In genomic region chr15:45200799-45201556, GRCh38 we compare ENCODE assay signal across 1 cellular context.
TF ChIP-seq lines count a peak whose summit lies in the region.

No MANE protein-coding gene starts in this region.

TF ChIP-seq in K562, 482 proteins besides CTCF, POLR2A, EP300 and RAD21 (continued from another document and continues in another):
- TF ChIP-seq CTCFL (IDR thresholded peaks at IDR 0.05; ENCODE audit: borderline replicate concordance, insufficient read depth, low read depth, low read length, poor library complexity, severe bottlenecking) (no peak), RBFOX2 (IDR thresholded peaks at IDR 0.05; ENCODE audit: low read depth, low read length) (peak; percentile 49; the same call in 1 of the 2 replicates), HEY1 (CRISPR knock-in tag; IDR thresholded peaks at IDR 0.05; ENCODE audit: borderline replicate concordance) (no peak), HOXB6 (CRISPR knock-in tag; IDR thresholded peaks at IDR 0.05; ENCODE audit: borderline replicate concordance) (no peak), ZNF79 (CRISPR knock-in tag; IDR thresholded peaks at IDR 0.05; ENCODE audit: low read depth) (no peak), CREB1 (IDR thresholded peaks at IDR 0.05) (0 out of 2 replicates have a peak, but pooled peaks have one; percentile 24), CREB1 (CRISPR knock-in tag; IDR thresholded peaks at IDR 0.05) (no peak), E4F1 (CRISPR knock-in tag; IDR thresholded peaks at IDR 0.05; ENCODE audit: borderline replicate concordance) (no peak), SOX6 (IDR thresholded peaks at IDR 0.05) (peak; percentile 91), FOXK2 (conservative IDR thresholded peaks at IDR 0.05 in 1 of 2, IDR thresholded peaks at IDR 0.05 in 1 of 2; ENCODE audit: low read depth in 2 of 2) (peak in 1 of 2 experiments; percentile 85; a peak in 2 of 4 replicates), ADNP (tag; IDR thresholded peaks at IDR 0.05) (no peak), GATAD2B (IDR thresholded peaks at IDR 0.05; ENCODE audit: borderline replicate concordance) (no peak), BCLAF1 (IDR thresholded peaks at IDR 0.05; ENCODE audit: borderline replicate concordance in 1 of 2, control insufficient read depth in 1 of 2, low read depth in 2 of 2, low read length in 1 of 2) (0 out of 4 replicates have a peak, but pooled peaks of 1 of the 2 experiments have one; percentile 47), RB1 (IDR thresholded peaks at IDR 0.05; ENCODE audit: low read depth) (peak; percentile 87), CEBPG (CRISPR knock-in tag; IDR thresholded peaks at IDR 0.05) (no peak), CEBPG (tag; conservative IDR thresholded peaks at IDR 0.05 in 1 of 2, IDR thresholded peaks at IDR 0.05 in 1 of 2) (no peak), ZNF324 (CRISPR knock-in tag; IDR thresholded peaks at IDR 0.05) (no peak), NKRF (IDR thresholded peaks at IDR 0.05; ENCODE audit: borderline replicate concordance) (no peak), ZFX (CRISPR knock-in tag; IDR thresholded peaks at IDR 0.05) (peak; percentile 75), SETDB1 (IDR thresholded peaks at IDR 0.05; ENCODE audit: low read length) (no peak), BACH1 (tag; IDR thresholded peaks at IDR 0.05) (0 out of 2 replicates have a peak, but pooled peaks have one; percentile 57), PRDM10 (IDR thresholded peaks at IDR 0.05; ENCODE audit: partially characterized antibody) (peak; percentile 18), TBP (optimal IDR thresholded peaks at IDR 0.05; ENCODE audit: low read depth, low read length) (peak; percentile 99), POLR2AphosphoS2 (IDR thresholded peaks at IDR 0.05; ENCODE audit: low read length) (no peak), TAF15 (IDR thresholded peaks at IDR 0.05; ENCODE audit: low read depth, low read length) (no peak), EGR1 (conservative IDR thresholded peaks at IDR 0.05) (no peak), SMARCA5 (IDR thresholded peaks at IDR 0.05) (no peak), CREB5 (CRISPR knock-in tag; IDR thresholded peaks at IDR 0.05) (0 out of 2 replicates have a peak, but pooled peaks have one; percentile 18), HMG20B (CRISPR knock-in tag; IDR thresholded peaks at IDR 0.05) (no peak), YBX1 (IDR thresholded peaks at IDR 0.05) (no peak), CAMTA2 (CRISPR knock-in tag; conservative IDR thresholded peaks at IDR 0.05) (no peak), CHAMP1 (IDR thresholded peaks at IDR 0.05) (no peak), RNF2 (IDR thresholded peaks at IDR 0.05) (peak; percentile 29; the same call in 1 of the 2 replicates), BCOR (IDR thresholded peaks at IDR 0.05) (no peak), NBN (IDR thresholded peaks at IDR 0.05; ENCODE audit: low read depth) (peak; percentile 66; the same call in 1 of the 2 replicates), ZNF561 (CRISPR knock-in tag; conservative IDR thresholded peaks at IDR 0.05) (no peak), MEF2D (tag; conservative IDR thresholded peaks at IDR 0.05; ENCODE audit: low read depth) (peak; percentile 36; the same call in 1 of the 2 replicates), ZNF121 (CRISPR knock-in tag; conservative IDR thresholded peaks at IDR 0.05) (no peak), ZBTB5 (IDR thresholded peaks at IDR 0.05) (peak; percentile 78; the same call in 1 of the 2 replicates), ZNF764 (CRISPR knock-in tag; IDR thresholded peaks at IDR 0.05; ENCODE audit: low read depth) (0 out of 2 replicates have a peak, but pooled peaks have one; percentile 71), CREM (IDR thresholded peaks at IDR 0.05; ENCODE audit: low read depth) (peak; percentile 75), CBX3 (IDR thresholded peaks at IDR 0.05; ENCODE audit: borderline replicate concordance in 1 of 2, low read length in 2 of 2) (0 out of 3 replicates have a peak, but pooled peaks of 1 of the 2 experiments have one; percentile 26), SP1 (CRISPR knock-in tag; IDR thresholded peaks at IDR 0.05) (no peak; the same call in 1 of the 2 replicates), NCOA1 (IDR thresholded peaks at IDR 0.05; ENCODE audit: low read depth) (no peak), ZNF224 (CRISPR knock-in tag; IDR thresholded peaks at IDR 0.05) (no peak), NR4A1 (CRISPR knock-in tag; IDR thresholded peaks at IDR 0.05) (no peak), NR4A1 (tag; IDR thresholded peaks at IDR 0.05) (peak; percentile 34; the same call in 1 of the 2 replicates)
